ENCODE assay signal across 1 cellular context in genomic region chr2:169362346-169363026, GRCh38.
TF ChIP-seq lines count a peak whose summit lies in the region.

Gene LRP2 (minus strand): TSS chr2:169362534. CDS start chr2:169362399, 135 bp downstream.

TF ChIP-seq in HepG2, 621 proteins besides CTCF, POLR2A, EP300 and RAD21 (continued from another document and continues in another):
- TF ChIP-seq, protein P1, sequence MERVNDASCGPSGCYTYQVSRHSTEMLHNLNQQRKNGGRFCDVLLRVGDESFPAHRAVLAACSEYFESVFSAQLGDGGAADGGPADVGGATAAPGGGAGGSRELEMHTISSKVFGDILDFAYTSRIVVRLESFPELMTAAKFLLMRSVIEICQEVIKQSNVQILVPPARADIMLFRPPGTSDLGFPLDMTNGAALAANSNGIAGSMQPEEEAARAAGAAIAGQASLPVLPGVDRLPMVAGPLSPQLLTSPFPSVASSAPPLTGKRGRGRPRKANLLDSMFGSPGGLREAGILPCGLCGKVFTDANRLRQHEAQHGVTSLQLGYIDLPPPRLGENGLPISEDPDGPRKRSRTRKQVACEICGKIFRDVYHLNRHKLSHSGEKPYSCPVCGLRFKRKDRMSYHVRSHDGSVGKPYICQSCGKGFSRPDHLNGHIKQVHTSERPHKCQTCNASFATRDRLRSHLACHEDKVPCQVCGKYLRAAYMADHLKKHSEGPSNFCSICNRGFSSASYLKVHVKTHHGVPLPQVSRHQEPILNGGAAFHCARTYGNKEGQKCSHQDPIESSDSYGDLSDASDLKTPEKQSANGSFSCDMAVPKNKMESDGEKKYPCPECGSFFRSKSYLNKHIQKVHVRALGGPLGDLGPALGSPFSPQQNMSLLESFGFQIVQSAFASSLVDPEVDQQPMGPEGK (CRISPR knock-in tag; IDR thresholded peaks at IDR 0.05) = peak; percentile 73
- TF ChIP-seq POGK (CRISPR knock-in tag; conservative IDR thresholded peaks at IDR 0.05) (peak; percentile 25; the same call in 1 of the 2 replicates), ZMYM3 (CRISPR knock-in tag; IDR thresholded peaks at IDR 0.05) (peak; percentile 86), ZNF768 (CRISPR knock-in tag; IDR thresholded peaks at IDR 0.05) (peak; percentile 39; the same call in 1 of the 2 replicates), MEIS2 (CRISPR knock-in tag; IDR thresholded peaks at IDR 0.05) (no peak), ZNF468 (CRISPR knock-in tag; IDR thresholded peaks at IDR 0.05) (0 out of 2 replicates have a peak, but pooled peaks have one; percentile 29), ZBTB42 (CRISPR knock-in tag; IDR thresholded peaks at IDR 0.05) (0 out of 2 replicates have a peak, but pooled peaks have one; percentile 49), HOXA3 (CRISPR knock-in tag; IDR thresholded peaks at IDR 0.05) (no peak), ZIK1 (CRISPR knock-in tag; IDR thresholded peaks at IDR 0.05; ENCODE audit: borderline replicate concordance, low read depth) (no peak), ZNF432 (CRISPR knock-in tag; IDR thresholded peaks at IDR 0.05; ENCODE audit: borderline replicate concordance) (0 out of 2 replicates have a peak, but pooled peaks have one; percentile 66), CENPX (CRISPR knock-in tag; IDR thresholded peaks at IDR 0.05) (no peak), ZNF614 (CRISPR knock-in tag; IDR thresholded peaks at IDR 0.05; ENCODE audit: borderline replicate concordance) (0 out of 2 replicates have a peak, but pooled peaks have one; percentile 18), PAX8 (CRISPR knock-in tag; IDR thresholded peaks at IDR 0.05; ENCODE audit: borderline replicate concordance) (peak; percentile 32; the same call in 1 of the 2 replicates), BCL6 (CRISPR knock-in tag; IDR thresholded peaks at IDR 0.05) (0 out of 2 replicates have a peak, but pooled peaks have one; percentile 32), MED8 (CRISPR knock-in tag; IDR thresholded peaks at IDR 0.05; ENCODE audit: insufficient replicate concordance) (peak; percentile 9), HNF4A (CRISPR knock-in tag; IDR thresholded peaks at IDR 0.05) (peak; percentile 62), ZFY (CRISPR knock-in tag; IDR thresholded peaks at IDR 0.05) (peak; percentile 34; the same call in 1 of the 2 replicates), ELF4 (CRISPR knock-in tag; IDR thresholded peaks at IDR 0.05; ENCODE audit: borderline replicate concordance) (no peak), NCOA5 (CRISPR knock-in tag; IDR thresholded peaks at IDR 0.05) (no peak), ZBTB40 (IDR thresholded peaks at IDR 0.05) (no peak), ZBTB40 (CRISPR knock-in tag; IDR thresholded peaks at IDR 0.05) (no peak; the same call in 1 of the 2 replicates), TBX3 (IDR thresholded peaks at IDR 0.05; ENCODE audit: borderline replicate concordance) (no peak), ZXDC (CRISPR knock-in tag; IDR thresholded peaks at IDR 0.05) (peak; percentile 77; the same call in 1 of the 2 replicates)
- TF ChIP-seq, protein P2, sequence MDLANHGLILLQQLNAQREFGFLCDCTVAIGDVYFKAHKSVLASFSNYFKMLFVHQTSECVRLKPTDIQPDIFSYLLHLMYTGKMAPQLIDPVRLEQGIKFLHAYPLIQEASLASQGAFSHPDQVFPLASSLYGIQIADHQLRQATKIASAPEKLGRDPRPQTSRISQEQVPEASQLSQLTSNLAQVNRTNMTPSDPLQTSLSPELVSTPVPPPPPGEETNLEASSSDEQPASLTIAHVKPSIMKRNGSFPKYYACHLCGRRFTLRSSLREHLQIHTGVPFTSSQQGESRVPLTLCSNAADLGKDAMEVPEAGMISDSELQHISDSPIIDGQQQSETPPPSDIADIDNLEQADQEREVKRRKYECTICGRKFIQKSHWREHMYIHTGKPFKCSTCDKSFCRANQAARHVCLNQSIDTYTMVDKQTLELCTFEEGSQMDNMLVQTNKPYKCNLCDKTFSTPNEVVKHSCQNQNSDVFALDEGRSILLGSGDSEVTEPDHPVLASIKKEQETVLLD (CRISPR knock-in tag; IDR thresholded peaks at IDR 0.05; ENCODE audit: low read depth) = no peak
- TF ChIP-seq, protein P3, sequence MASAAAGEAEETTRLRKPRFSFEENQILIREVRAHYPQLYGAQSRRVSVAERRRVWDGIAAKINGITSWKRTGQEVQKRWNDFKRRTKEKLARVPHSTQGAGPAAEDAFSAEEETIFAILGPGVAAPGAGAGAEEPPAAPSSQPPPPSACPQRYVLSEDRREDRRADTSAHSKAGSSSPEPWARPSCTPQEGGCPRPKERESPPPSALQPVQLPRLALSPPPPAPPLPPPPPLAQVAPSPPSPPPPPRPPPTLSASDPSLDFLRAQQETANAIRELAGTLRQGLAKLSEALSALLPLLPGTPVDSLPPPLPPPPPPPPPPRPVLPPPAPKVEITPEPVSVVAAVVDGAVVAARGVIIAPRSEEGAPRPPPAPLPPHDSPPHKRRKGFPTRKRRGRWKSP (CRISPR knock-in tag; IDR thresholded peaks at IDR 0.05) = no peak
- TF ChIP-seq, protein P4, sequence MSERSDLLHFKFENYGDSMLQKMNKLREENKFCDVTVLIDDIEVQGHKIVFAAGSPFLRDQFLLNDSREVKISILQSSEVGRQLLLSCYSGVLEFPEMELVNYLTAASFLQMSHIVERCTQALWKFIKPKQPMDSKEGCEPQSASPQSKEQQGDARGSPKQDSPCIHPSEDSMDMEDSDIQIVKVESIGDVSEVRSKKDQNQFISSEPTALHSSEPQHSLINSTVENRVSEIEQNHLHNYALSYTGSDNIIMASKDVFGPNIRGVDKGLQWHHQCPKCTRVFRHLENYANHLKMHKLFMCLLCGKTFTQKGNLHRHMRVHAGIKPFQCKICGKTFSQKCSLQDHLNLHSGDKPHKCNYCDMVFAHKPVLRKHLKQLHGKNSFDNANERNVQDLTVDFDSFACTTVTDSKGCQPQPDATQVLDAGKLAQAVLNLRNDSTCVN (CRISPR knock-in tag; IDR thresholded peaks at IDR 0.05; ENCODE audit: borderline replicate concordance) = no peak
- TF ChIP-seq, protein P5, sequence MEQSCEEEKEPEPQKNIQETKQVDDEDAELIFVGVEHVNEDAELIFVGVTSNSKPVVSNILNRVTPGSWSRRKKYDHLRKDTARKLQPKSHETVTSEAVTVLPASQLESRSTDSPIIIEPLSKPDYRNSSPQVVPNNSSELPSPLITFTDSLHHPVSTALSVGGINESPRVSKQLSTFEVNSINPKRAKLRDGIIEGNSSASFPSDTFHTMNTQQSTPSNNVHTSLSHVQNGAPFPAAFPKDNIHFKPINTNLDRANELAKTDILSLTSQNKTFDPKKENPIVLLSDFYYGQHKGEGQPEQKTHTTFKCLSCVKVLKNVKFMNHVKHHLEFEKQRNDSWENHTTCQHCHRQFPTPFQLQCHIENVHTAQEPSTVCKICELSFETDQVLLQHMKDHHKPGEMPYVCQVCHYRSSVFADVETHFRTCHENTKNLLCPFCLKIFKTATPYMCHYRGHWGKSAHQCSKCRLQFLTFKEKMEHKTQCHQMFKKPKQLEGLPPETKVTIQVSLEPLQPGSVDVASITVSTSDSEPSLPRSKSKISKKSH (CRISPR knock-in tag; IDR thresholded peaks at IDR 0.05; ENCODE audit: borderline replicate concordance) = no peak
